29 cellular contexts compared by ENCODE assay signal in the genomic region with DNA sequence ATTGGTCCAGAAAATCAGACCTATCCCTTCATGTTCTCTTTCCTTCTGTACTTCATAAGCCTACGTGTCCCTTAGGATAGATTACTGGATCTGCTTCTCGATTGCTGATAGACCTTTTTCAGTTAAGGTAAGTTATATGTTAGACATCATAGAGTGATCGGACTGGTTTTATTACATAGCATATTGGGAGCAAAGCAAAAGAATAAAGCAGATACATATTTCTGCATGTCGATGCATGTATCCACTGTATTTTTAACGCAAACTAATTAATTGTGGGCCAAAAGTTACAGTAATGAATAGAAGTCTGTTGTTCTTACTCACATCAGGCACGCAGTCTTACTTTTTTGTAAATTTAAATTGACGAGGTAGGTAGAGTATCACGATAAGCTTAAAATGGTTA.
"Had no signal": no experiment of that assay in that cellular context is flagged by ENCODE, and none has a peak within 500 bp of the region (broad histone marks: within the 10 kb centered on the region; RNA-seq: fewer than 3 reads in every experiment).

No MANE protein-coding gene starts in this region.

- FAIRE-seq: small intestine, urothelium cell line had no signal

- H3K9me3 Mint-ChIP-seq: natural killer cell treated with Interleukin-12 subunit alpha and Interleukin-12 subunit beta and Interleukin-15 and Interleukin-18, amount 100 ng/mL, for 72 hours; nephron progenitor cell; neural crest cell; stimulated activated effector memory CD8-positive, alpha-beta T cell treated with anti-CD3 and anti-CD28 coated beads, Interleukin-12 subunit alpha, Interleukin-12 subunit beta, amount 100 ng/mL, for 72 hours had no signal

- ATAC-seq: natural killer cell treated with Interleukin-12 subunit alpha and Interleukin-12 subunit beta and Interleukin-15 and Interleukin-18, amount 100 ng/mL, for 72 hours; psoas muscle; right cardiac atrium; right lobe of liver; stimulated activated effector memory CD8-positive, alpha-beta T cell treated with anti-CD3 and anti-CD28 coated beads, Interleukin-12 subunit alpha, Interleukin-12 subunit beta, amount 100 ng/mL, for 72 hours; stimulated activated naive B cell treated with anti-CD40 and anti-IgM and Interleukin-4, amounts not matched to agents 10 μg/mL and 1 μg/mL and 100 μg/mL, for 72 hours had no signal

- H3K79me2 ChIP-seq: parathyroid adenoma had no signal

- H3K9me3 ChIP-seq: ovary, psoas muscle, right lobe of liver, sigmoid colon, stomach, thoracic aorta, thyroid gland, tibial nerve, upper lobe of left lung, vagina had no signal

- H3K4me3 ChIP-seq: ovary, psoas muscle, right lobe of liver, sigmoid colon, stomach, thoracic aorta, thyroid gland, tibial nerve, upper lobe of left lung, vagina had no signal

- DNase-seq: nephron progenitor cell; occipital lobe; ovary; posterior cingulate gyrus; psoas muscle; right cardiac atrium; right lobe of liver; sigmoid colon; small intestine; stimulated activated CD4-positive, alpha-beta T cell treated with anti-CD3 and anti-CD28 coated beads, Interleukin-15, amount 100 ng/mL, for 24 hours; stimulated activated CD4-positive, alpha-beta T cell treated with anti-CD3 and anti-CD28 coated beads, Interleukin-2, amount 100 ng/mL, for 24 hours; stimulated activated CD4-positive, alpha-beta T cell treated with anti-CD3 and anti-CD28 coated beads, Interleukin-2, amount 100 ng/mL, for 48 hours; stimulated activated CD4-positive, alpha-beta T cell treated with anti-CD3 and anti-CD28 coated beads, Interleukin-4, amount 100 ng/mL, for 24 hours; stimulated activated naive B cell treated with anti-CD40 and anti-IgM and Interleukin-4, amounts not matched to agents 10 μg/mL and 1 μg/mL and 100 μg/mL, for 72 hours; stimulated activated naive CD4-positive, alpha-beta T cell treated with Interleukin-2 at 50 U/mL for 16 hours; stomach; thyroid gland; trophoblast cell; upper lobe of left lung had no signal

- H3K36me3 ChIP-seq: ovary, right lobe of liver, sigmoid colon, stomach, thoracic aorta, thyroid gland, tibial nerve, upper lobe of left lung, vagina had no signal

- H3K27ac Mint-ChIP-seq: natural killer cell treated with Interleukin-12 subunit alpha and Interleukin-12 subunit beta and Interleukin-15 and Interleukin-18, amount 100 ng/mL, for 72 hours; nephron progenitor cell; progenitor cell of endocrine pancreas; stimulated activated effector memory CD8-positive, alpha-beta T cell treated with anti-CD3 and anti-CD28 coated beads, Interleukin-12 subunit alpha, Interleukin-12 subunit beta, amount 100 ng/mL, for 72 hours; stimulated activated naive B cell treated with anti-CD40 and anti-IgM and Interleukin-4, amounts not matched to agents 10 μg/mL and 1 μg/mL and 100 μg/mL, for 72 hours; stimulated activated naive CD8-positive, alpha-beta T cell treated with anti-CD3 and anti-CD28 coated beads, Interleukin-15, Interleukin-2, amounts not matched to agents 100 ng/mL and 50 ng/mL, for 24 hours had no signal

- H3K27ac ChIP-seq: ovary, parathyroid adenoma, psoas muscle, right lobe of liver, sigmoid colon, stomach, thoracic aorta, thyroid gland, tibial nerve, upper lobe of left lung, vagina had no signal

- H3K9ac ChIP-seq: parathyroid adenoma had no signal

- H3K4me1 Mint-ChIP-seq: stimulated activated effector memory CD8-positive, alpha-beta T cell treated with anti-CD3 and anti-CD28 coated beads, Interleukin-12 subunit alpha, Interleukin-12 subunit beta, amount 100 ng/mL, for 72 hours had no signal

- H3K27me3 ChIP-seq: ovary, right lobe of liver, sigmoid colon, stomach, thyroid gland, tibial nerve, upper lobe of left lung, vagina had no signal

- H3K4me3 Mint-ChIP-seq: natural killer cell treated with Interleukin-12 subunit alpha and Interleukin-12 subunit beta and Interleukin-15 and Interleukin-18, amount 100 ng/mL, for 72 hours; nephron progenitor cell; neural crest cell; stimulated activated effector memory CD8-positive, alpha-beta T cell treated with anti-CD3 and anti-CD28 coated beads, Interleukin-12 subunit alpha, Interleukin-12 subunit beta, amount 100 ng/mL, for 72 hours; stimulated activated naive B cell treated with anti-CD40 and anti-IgM and Interleukin-4, amounts not matched to agents 10 μg/mL and 1 μg/mL and 100 μg/mL, for 72 hours; stimulated activated naive CD8-positive, alpha-beta T cell treated with anti-CD3 and anti-CD28 coated beads, Interleukin-15, Interleukin-2, amounts not matched to agents 100 ng/mL and 50 ng/mL, for 24 hours had no signal

- H3K27me3 Mint-ChIP-seq: natural killer cell treated with Interleukin-12 subunit alpha and Interleukin-12 subunit beta and Interleukin-15 and Interleukin-18, amount 100 ng/mL, for 72 hours; progenitor cell of endocrine pancreas; stimulated activated naive B cell treated with anti-CD40 and anti-IgM and Interleukin-4, amounts not matched to agents 10 μg/mL and 1 μg/mL and 100 μg/mL, for 72 hours; stimulated activated naive CD8-positive, alpha-beta T cell treated with anti-CD3 and anti-CD28 coated beads, Interleukin-15, Interleukin-2, amounts not matched to agents 100 ng/mL and 50 ng/mL, for 24 hours had no signal

- H2AFZ ChIP-seq: parathyroid adenoma had no signal

- H3K36me3 Mint-ChIP-seq: natural killer cell treated with Interleukin-12 subunit alpha and Interleukin-12 subunit beta and Interleukin-15 and Interleukin-18, amount 100 ng/mL, for 72 hours; stimulated activated effector memory CD8-positive, alpha-beta T cell treated with anti-CD3 and anti-CD28 coated beads, Interleukin-12 subunit alpha, Interleukin-12 subunit beta, amount 100 ng/mL, for 72 hours; stimulated activated naive B cell treated with anti-CD40 and anti-IgM and Interleukin-4, amounts not matched to agents 10 μg/mL and 1 μg/mL and 100 μg/mL, for 72 hours had no signal

- H3K4me1 ChIP-seq: parathyroid adenoma, psoas muscle, right lobe of liver, upper lobe of left lung, vagina had no signal
